Comparison of ENCODE assay signal across 10 cellular contexts in the genomic region with DNA sequence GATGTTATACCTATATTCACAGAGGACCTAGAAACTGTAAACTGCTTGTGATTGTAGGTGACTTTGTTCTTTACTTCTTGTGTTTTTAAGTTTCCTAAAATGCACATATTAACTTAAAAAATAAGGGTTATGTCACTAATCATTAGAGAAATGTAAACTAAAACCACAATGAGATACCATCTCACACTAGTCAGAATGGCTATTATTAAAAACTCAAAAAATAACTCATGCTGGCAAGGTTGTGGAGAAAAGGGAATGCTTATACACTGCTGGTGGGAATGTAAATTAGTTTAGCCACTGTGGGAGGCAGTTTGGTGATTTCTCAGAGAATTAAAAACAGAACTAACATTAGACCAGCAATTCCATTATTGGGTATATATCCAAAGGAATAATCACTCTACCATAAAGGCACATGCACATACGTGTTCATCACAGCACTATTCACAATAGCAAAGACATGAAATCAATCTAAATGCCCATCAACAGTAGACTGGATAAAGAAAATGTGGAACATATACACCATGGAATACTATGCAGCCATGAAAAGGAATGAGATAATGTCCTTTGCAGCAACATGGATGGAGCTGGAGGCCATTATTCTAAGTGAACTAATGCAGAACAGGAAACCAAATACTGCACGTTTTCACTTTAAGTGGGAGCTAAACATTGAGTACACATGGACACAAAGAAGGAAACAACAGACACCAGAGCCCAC. TPM values are rescaled to one million over a fixed set of nuclear protein-coding genes. Genes with fewer than 3 reads are reported as not detected.
"Had no signal": no experiment of that assay in that cellular context is flagged by ENCODE, and none has a peak within 500 bp of the region (broad histone marks: within the 10 kb centered on the region; RNA-seq: fewer than 3 reads in every experiment).

No MANE protein-coding gene starts in this region.

RNA-seq across cellular contexts. Expression of a gene that starts 9.4 kb away (rescaled TPM):
- total RNA-seq: HepG2, HT-29, IMR-90, MCF 10A, NCI-H460, Peyer's patch, Right ventricle myocardium inferior, RPMI7951, SJCRH30, T-cell had no signal
- polyA plus RNA-seq: HepG2, IMR-90 had no signal

RNA-seq across cellular contexts. Expression of a gene that starts 44.8 kb away (rescaled TPM):
- total RNA-seq: IMR-90, MCF 10A had no signal
- polyA plus RNA-seq: IMR-90 had no signal
